ENCODE assay signal across 10 cellular contexts in the genomic region with DNA sequence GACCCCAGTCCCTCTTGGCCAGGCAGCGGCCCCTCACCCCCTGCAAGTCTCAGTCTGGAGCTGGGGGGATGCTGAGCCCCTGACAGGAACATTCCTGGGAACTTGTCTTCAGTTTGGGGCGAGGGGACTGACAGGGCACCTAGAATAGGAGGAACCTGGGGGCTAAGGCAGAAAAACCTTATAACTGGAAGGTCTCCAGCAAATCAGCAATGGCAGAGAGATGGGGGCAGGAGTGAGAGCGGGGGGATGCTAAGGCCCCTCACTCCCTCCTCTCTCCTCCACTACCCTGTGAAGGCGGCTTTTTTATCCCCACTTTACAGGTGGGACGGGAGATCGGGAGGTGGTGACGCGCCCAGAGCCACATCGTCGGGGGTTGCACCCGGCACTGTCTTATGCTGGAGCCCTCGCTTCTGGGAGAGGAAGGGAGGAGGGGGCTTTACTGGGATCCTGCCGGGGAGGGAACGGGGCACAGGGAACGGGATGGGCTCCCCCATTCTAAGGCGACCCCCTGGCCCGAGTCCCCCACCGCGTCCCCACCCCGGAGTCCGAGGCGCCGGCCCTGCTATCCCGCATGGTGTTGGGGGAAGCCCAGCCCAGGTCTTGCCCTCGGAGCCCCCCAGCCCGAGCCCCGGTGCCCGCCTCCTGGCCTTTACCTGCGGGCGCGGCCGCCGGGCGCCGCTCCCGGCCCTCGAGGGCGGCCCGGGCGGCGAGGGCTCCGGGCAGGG. TPM values are rescaled to one million over a fixed set of nuclear protein-coding genes. Genes with fewer than 3 reads are reported as not detected.
DNase-seq lines count a peak whose midpoint lies in the region; ATAC-seq and TF ChIP-seq lines count a peak whose summit lies in the region.
"Had no signal": no experiment of that assay in that cellular context is flagged by ENCODE, and none has a peak within 500 bp of the region (broad histone marks: within the 10 kb centered on the region; RNA-seq: fewer than 3 reads in every experiment).

No MANE protein-coding gene starts in this region.

- H3K36me3 ChIP-seq in mesendoderm (ENCODE audit: control insufficient read depth, insufficient read depth, low read length) (no peaks in the 10 kb centered on the region), transverse colon (no peaks in the 10 kb centered on the region)
- H3K36me3 ChIP-seq: neutrophil had no signal

- no peaks in the 10 kb centered on the region for H3K36me3 Mint-ChIP-seq in activated T-cell treated with anti-CD3 and anti-CD28 coated beads, Interleukin-2, amount 50 U/mL, for 24 hours (ENCODE audit: low read depth)
- H3K36me3 Mint-ChIP-seq in brain = no peaks in the 10 kb centered on the region

- peaks cover 23% of the 10 kb centered on the region for H3K27me3 ChIP-seq in mesendoderm (ENCODE audit: insufficient read depth, low read length, poor library complexity)
- H3K27me3 ChIP-seq in transverse colon = peaks cover 20% of the 10 kb centered on the region

- no peak for DNase-seq in activated T-cell treated with anti-CD3 and anti-CD28 coated beads, Interleukin-2, amount 50 U/mL, for 24 hours
- no peak for DNase-seq in activated T-cell treated with anti-CD3 and anti-CD28 coated beads for 4 hours
- DNase-seq in mesendoderm = no peak
- no peak for DNase-seq in transverse colon
- no peak for DNase-seq in RPMI8226
- DNase-seq in activated effector memory CD4-positive, alpha-beta T cell treated with Interleukin-2 at 50 U/mL for 16 hours = no peak
- DNase-seq: T1000 had no signal

- no peaks in the 10 kb centered on the region for H3K79me2 ChIP-seq in mesendoderm (ENCODE audit: control insufficient read depth, insufficient read depth, low read length)

- no peaks in the 10 kb centered on the region for H3K9me3 Mint-ChIP-seq in activated T-cell treated with anti-CD3 and anti-CD28 coated beads, Interleukin-2, amount 50 U/mL, for 24 hours
- peaks cover 0 to 2% (median 0%) of the 10 kb centered on the region in 5 experiments for H3K9me3 Mint-ChIP-seq in brain

- H3K18ac ChIP-seq in mesendoderm (ENCODE audit: low read length) = peak overlapping the region; percentile 9

- H3K9ac ChIP-seq in mesendoderm (ENCODE audit: low read length) = no peak overlapping the region

- peaks cover 27% of the 10 kb centered on the region for H3K4me1 Mint-ChIP-seq in activated T-cell treated with anti-CD3 and anti-CD28 coated beads, Interleukin-2, amount 50 U/mL, for 24 hours (ENCODE audit: low read depth)
- peaks cover 36% of the 10 kb centered on the region for H3K4me1 Mint-ChIP-seq in brain

- H3K23ac ChIP-seq in mesendoderm (ENCODE audit: low read length) = no peak overlapping the region

- intact Hi-C loops in transverse colon (cut with DNase I; ENCODE audit: low total_unique reads) = no loop called here

- peaks cover 42% of the 10 kb centered on the region for H3K27me3 Mint-ChIP-seq in activated T-cell treated with anti-CD3 and anti-CD28 coated beads, Interleukin-2, amount 50 U/mL, for 24 hours
- H3K27me3 Mint-ChIP-seq in brain = peaks cover 76% of the 10 kb centered on the region

- H3K4me2 ChIP-seq in mesendoderm (ENCODE audit: low read length) = no peak overlapping the region

- TF ChIP-seq CTCF in brain (conservative IDR thresholded peaks at IDR 0.05) (no peak), transverse colon (IDR thresholded peaks at IDR 0.05) (no peak)

- H3K56ac ChIP-seq in mesendoderm (ENCODE audit: low read length) = no peak overlapping the region

- H3K79me1 ChIP-seq in mesendoderm (ENCODE audit: low read length) = no peaks in the 10 kb centered on the region

- ATAC-seq in HG03439 (IDR thresholded peaks at IDR 0.05; ENCODE audit: unreplicated experiment) = no peak

- H3K4me3 Mint-ChIP-seq in activated T-cell treated with anti-CD3 and anti-CD28 coated beads, Interleukin-2, amount 50 U/mL, for 24 hours = peak overlapping the region; percentile 31
- peak overlapping the region; percentile 54 to 74 (median 66) for H3K4me3 Mint-ChIP-seq in brain

- no peak overlapping the region for H2AK5ac ChIP-seq in mesendoderm (ENCODE audit: low read length)

- no peak for TF ChIP-seq POLR2A in transverse colon (IDR thresholded peaks at IDR 0.05)

- no peak overlapping the region for H4K5ac ChIP-seq in mesendoderm (ENCODE audit: low read length)

- no peak overlapping the region for H2BK120ac ChIP-seq in mesendoderm (ENCODE audit: low read depth, low read length)

- H3K4me3 ChIP-seq in mesendoderm (ENCODE audit: low read length) (no peak overlapping the region), transverse colon (peak overlapping the region in 3 of 4 donors; percentile 18 to 38 (median 36))

- no peaks in the 10 kb centered on the region for H3K9me3 ChIP-seq in transverse colon
- H3K9me3 ChIP-seq: neutrophil had no signal

- in situ Hi-C loops in transverse colon (cut with MboI; ENCODE audit: low pct_ligation_motif_present in 1 of 4, low pct_unique_long_range_greater_than_20kb in 1 of 4, low sequenced_read_pairs in 3 of 4) = loop anchor here in 2 of 4 donors (25.0 kb wide), 2 partner anchors 163 to 288 kb away; no protein-coding TSS in a partner anchor

- H4K8ac ChIP-seq in mesendoderm (ENCODE audit: low read depth, low read length) = no peak overlapping the region

- TF ChIP-seq EP300 in transverse colon (IDR thresholded peaks at IDR 0.05; ENCODE audit: low read depth) = no peak

- H2BK5ac ChIP-seq in mesendoderm (ENCODE audit: low read length) = no peak overlapping the region

- no peak overlapping the region for H2BK15ac ChIP-seq in mesendoderm (replicated peaks; ENCODE audit: low read depth)

- H3K4ac ChIP-seq in mesendoderm (ENCODE audit: low read depth, low read length) = no peak overlapping the region

- H3K4me1 ChIP-seq in mesendoderm (ENCODE audit: control insufficient read depth, low read depth, low read length) (no peaks in the 10 kb centered on the region), transverse colon (peaks cover 0 to 9% (median 7%) of the 10 kb centered on the region in 4 donors)

- WGBS in mesendoderm (ENCODE audit: extremely low coverage, insufficient coverage, low lambda C conversion rate) = no CpG with 5 or more reads among the region's 42 CpGs
- WGBS in transverse colon (ENCODE audit: low coverage in 1 of 2), 2 donors = 47% methylated on average over 16 of the region's 42 CpGs; no CpG with 5 or more reads in 1 of the 2 donors

- no peak overlapping the region for H3K27ac Mint-ChIP-seq in activated T-cell treated with anti-CD3 and anti-CD28 coated beads, Interleukin-2, amount 50 U/mL, for 24 hours
- peak overlapping the region in 2 of 5 experiments; percentile 33 to 55 for H3K27ac Mint-ChIP-seq in brain

- H3K27ac ChIP-seq in mesendoderm (ENCODE audit: low read depth, low read length) (no peak overlapping the region), transverse colon (peak overlapping the region in 1 of 4 donors; percentile 9)
- H3K27ac ChIP-seq: neutrophil had no signal

RNA-seq across cellular contexts. Expression of a gene that starts 0.5 kb away (rescaled TPM):
- polyA plus RNA-seq in brain (ENCODE audit: insufficient read depth, low read depth, low replicate concordance) = 1.8 TPM
- polyA plus RNA-seq in mesendoderm (2013, experiment 1 of 2) = 0.49 TPM
- polyA plus RNA-seq in mesendoderm (2013, experiment 2 of 2) = 0.50 TPM
- total RNA-seq in transverse colon = 1 to 10 TPM; 1.2 to 5.4 (median 1.7) TPM

RNA-seq across cellular contexts. Expression of a gene that starts 24.7 kb away (rescaled TPM):
- 105 TPM for polyA plus RNA-seq in brain (ENCODE audit: insufficient read depth, low read depth, low replicate concordance)
- polyA plus RNA-seq in mesendoderm (2013, experiment 1 of 2) = 40.2 TPM
- 41.3 TPM for polyA plus RNA-seq in mesendoderm (2013, experiment 2 of 2)
- total RNA-seq in transverse colon = 100 to 1,000 TPM in 3 of 4 donors, 10 to 100 TPM in 1; 54.6 to 165 (median 105) TPM

RNA-seq across cellular contexts. Expression of a gene that starts 31.4 kb away (rescaled TPM):
- 244 TPM for polyA plus RNA-seq in brain (ENCODE audit: insufficient read depth, low read depth, low replicate concordance)
- polyA plus RNA-seq in mesendoderm (2013, experiment 1 of 2) = 38.9 TPM
- polyA plus RNA-seq in mesendoderm (2013, experiment 2 of 2) = 40.0 TPM
- 100 to 1,000 TPM in 1 of 4 donors, 10 to 100 TPM in 3; 74.3 to 187 (median 86.0) TPM for total RNA-seq in transverse colon

RNA-seq across cellular contexts. Expression of a gene that starts 35.9 kb away (rescaled TPM):
- polyA plus RNA-seq in brain (ENCODE audit: insufficient read depth, low read depth, low replicate concordance) = 39.1 TPM
- polyA plus RNA-seq in mesendoderm (2013, experiment 1 of 2) = 16.8 TPM
- 16.1 TPM for polyA plus RNA-seq in mesendoderm (2013, experiment 2 of 2)
- total RNA-seq in transverse colon = 10 to 100 TPM; 18.3 to 41.8 (median 28.6) TPM

RNA-seq across cellular contexts. Expression of a gene that starts 40.7 kb away (rescaled TPM):
- polyA plus RNA-seq in brain (ENCODE audit: insufficient read depth, low read depth, low replicate concordance) = 12.0 TPM
- polyA plus RNA-seq in mesendoderm (2013, experiment 1 of 2) = 0.25 TPM
- polyA plus RNA-seq in mesendoderm (2013, experiment 2 of 2) = 0.25 TPM
- not detected for total RNA-seq in transverse colon
